ENCODE assay signal across 11 cellular contexts in the genomic region with DNA sequence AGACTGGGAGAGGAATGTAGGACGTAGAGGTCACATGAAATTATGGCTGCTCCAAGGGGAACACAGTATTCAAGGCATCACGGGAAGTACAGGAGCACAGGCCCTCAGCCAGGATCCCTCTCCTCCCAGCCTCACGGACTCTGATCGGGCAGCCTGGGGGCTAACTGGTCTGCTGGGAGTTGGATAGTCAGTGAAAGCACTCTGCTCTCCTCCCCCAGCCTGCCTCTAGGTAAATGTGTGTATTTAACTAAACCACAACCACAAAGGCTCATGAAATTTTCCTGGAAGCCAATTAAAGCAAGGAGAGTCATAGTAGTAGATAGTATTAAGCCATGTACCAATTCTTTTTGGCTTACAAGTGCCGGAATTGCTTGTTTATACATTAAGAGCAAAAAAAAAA.
DNase-seq lines count a peak whose midpoint lies in the region; ATAC-seq, FAIRE-seq and TF ChIP-seq lines count a peak whose summit lies in the region.
"Had no signal": no experiment of that assay in that cellular context is flagged by ENCODE, and none has a peak within 500 bp of the region (broad histone marks: within the 10 kb centered on the region; RNA-seq: fewer than 3 reads in every experiment).

No MANE protein-coding gene starts in this region.

- FAIRE-seq in frontal cortex (lab: Jason Lieb, UNC): no peak

- H3K9me3 ChIP-seq in SK-N-SH: no peaks in the 10 kb centered on the region
- no peaks in the 10 kb centered on the region for H3K9me3 ChIP-seq in PC-3 (ENCODE audit: low read length)

- H3K27ac ChIP-seq in SK-N-SH (ENCODE audit: low read depth in 2 of 2, low read length in 1 of 2): peak overlapping the region; percentile 83 to 100; a peak in 2 of 4 replicates
- peak overlapping the region; percentile 92 for H3K27ac ChIP-seq in PC-3 (ENCODE audit: low read length)

- peaks cover 3% of the 10 kb centered on the region for H3K4me1 Mint-ChIP-seq in activated CD4-positive, alpha-beta T cell treated with anti-CD3 and anti-CD28 coated beads for 36 hours
- no peaks in the 10 kb centered on the region for H3K4me1 Mint-ChIP-seq in activated naive CD4-positive, alpha-beta T cell treated with anti-CD3 and anti-CD28 coated beads, Interleukin-2, amount 10 ng/mL, durations not matched to agents 7 days and 5 days

- no peak overlapping the region for H3K4me2 ChIP-seq in SK-N-SH
- peak overlapping the region; percentile 77 for H3K4me2 ChIP-seq in PC-3 (ENCODE audit: low read length)

- H3K4me3 ChIP-seq in SK-N-SH (ENCODE audit: low read depth in 2 of 2, low read length in 1 of 2) (no peak overlapping the region), PC-3 (ENCODE audit: low read length) (peak overlapping the region; percentile 50; the same call in 1 of the 2 replicates), fibroblast of pulmonary artery (replicated peaks; ENCODE audit: low read depth, low read length) (no peak overlapping the region)

- no peak for ATAC-seq in SK-N-SH treated with all-trans-retinoic acid at 6 μM for 48 hours
- peak; percentile 69 for ATAC-seq in PC-3
- ATAC-seq in activated CD4-positive, alpha-beta T cell treated with anti-CD3 and anti-CD28 coated beads for 36 hours: no peak
- ATAC-seq: activated CD8-positive, alpha-beta T cell treated with anti-CD3 and anti-CD28 coated beads, Interleukin-2, amount 10 ng/mL, durations not matched to agents 7 days and 5 days had no signal

- POLR2A ChIA-PET in SK-N-SH (lab: Yijun Ruan, JAX): no interaction called here
- POLR2A ChIA-PET in PC-3 (lab: Charles Lee; ENCODE audit: unreplicated experiment): interaction anchor here (0.6 kb wide), 1 partner anchor 108 kb away, joined by 3 read pairs; no protein-coding TSS in a partner anchor
- POLR2A ChIA-PET in activated CD4-positive, alpha-beta T cell treated with anti-CD3 and anti-CD28 coated beads for 36 hours (lab: Charles Lee): no interaction called here

- BruUV-seq in PC-3 (replicated peaks; lab: Mats Ljungman, UMichigan): no TSS peak

- H3K27me3 Mint-ChIP-seq in activated CD4-positive, alpha-beta T cell treated with anti-CD3 and anti-CD28 coated beads for 36 hours: peaks cover 6% of the 10 kb centered on the region
- no peaks in the 10 kb centered on the region for H3K27me3 Mint-ChIP-seq in activated naive CD4-positive, alpha-beta T cell treated with anti-CD3 and anti-CD28 coated beads, Interleukin-2, amount 10 ng/mL, durations not matched to agents 7 days and 5 days

- no peak overlapping the region for H2AFZ ChIP-seq in SK-N-SH (ENCODE audit: low read depth)
- H2AFZ ChIP-seq in PC-3 (ENCODE audit: low read length): no peak overlapping the region

- no peaks in the 10 kb centered on the region for H3K9me2 ChIP-seq in SK-N-SH
- H3K9me2 ChIP-seq in PC-3 (replicated peaks; ENCODE audit: low read length): no peaks in the 10 kb centered on the region

- no peak overlapping the region for H3K27ac Mint-ChIP-seq in activated CD4-positive, alpha-beta T cell treated with anti-CD3 and anti-CD28 coated beads for 36 hours
- no peak overlapping the region for H3K27ac Mint-ChIP-seq in activated naive CD4-positive, alpha-beta T cell treated with anti-CD3 and anti-CD28 coated beads, Interleukin-2, amount 10 ng/mL, durations not matched to agents 7 days and 5 days
- H3K27ac Mint-ChIP-seq: activated CD8-positive, alpha-beta T cell treated with anti-CD3 and anti-CD28 coated beads, Interleukin-2, amount 10 ng/mL, durations not matched to agents 7 days and 5 days had no signal

- no peak for TF ChIP-seq RAD21 in SK-N-SH (IDR thresholded peaks at IDR 0.05; ENCODE audit: low read length)

- H3K79me2 ChIP-seq in SK-N-SH (ENCODE audit: insufficient read depth) (0 out of 2 replicates have a peak, but pooled peaks cover 6% of the 10 kb centered on the region), PC-3 (ENCODE audit: low read length) (no peaks in the 10 kb centered on the region)

- no peak overlapping the region for H3K9ac ChIP-seq in SK-N-SH
- H3K9ac ChIP-seq in PC-3 (ENCODE audit: low read length): peak overlapping the region; percentile 66

- no peak overlapping the region for H3K4me3 Mint-ChIP-seq in activated CD4-positive, alpha-beta T cell treated with anti-CD3 and anti-CD28 coated beads for 36 hours
- H3K4me3 Mint-ChIP-seq in activated naive CD4-positive, alpha-beta T cell treated with anti-CD3 and anti-CD28 coated beads, Interleukin-2, amount 10 ng/mL, durations not matched to agents 7 days and 5 days: no peak overlapping the region
- H3K4me3 Mint-ChIP-seq: activated CD8-positive, alpha-beta T cell treated with anti-CD3 and anti-CD28 coated beads, Interleukin-2, amount 10 ng/mL, durations not matched to agents 7 days and 5 days had no signal

- H4K20me1 ChIP-seq in SK-N-SH (ENCODE audit: insufficient read depth) (no peaks in the 10 kb centered on the region), PC-3 (ENCODE audit: low read length) (no peaks in the 10 kb centered on the region)

- no peaks in the 10 kb centered on the region for H3K36me3 Mint-ChIP-seq in activated CD4-positive, alpha-beta T cell treated with anti-CD3 and anti-CD28 coated beads for 36 hours (ENCODE audit: low read depth)
- H3K36me3 Mint-ChIP-seq in activated naive CD4-positive, alpha-beta T cell treated with anti-CD3 and anti-CD28 coated beads, Interleukin-2, amount 10 ng/mL, durations not matched to agents 7 days and 5 days: no peaks in the 10 kb centered on the region

- H3F3A ChIP-seq in SK-N-SH (replicated peaks; ENCODE audit: insufficient read depth) (peaks cover 33% of the 10 kb centered on the region), PC-3 (ENCODE audit: low read length, unreplicated experiment) (peaks cover 10% of the 10 kb centered on the region)

- 84% methylated on average over 5 of the region's 5 CpGs for WGBS in SK-N-SH (ENCODE audit: low lambda C conversion rate)

- TF ChIP-seq CTCF in SK-N-SH (IDR thresholded peaks at IDR 0.05) (no peak), PC-3 (conservative IDR thresholded peaks at IDR 0.05; ENCODE audit: low read depth, low read length) (no peak), fibroblast of pulmonary artery (IDR thresholded peaks at IDR 0.05; ENCODE audit: low read length, missing control alignments) (no peak)

- DNase-seq in SK-N-SH (no peak), PC-3 (peak; percentile 98), fibroblast of pulmonary artery (ENCODE audit: low read depth) (peak; percentile 45), stromal cell of bone marrow (ENCODE audit: low read depth) (peak; percentile 70), frontal cortex (ENCODE audit: low spot score in 2 of 2) (no peak)
- DNase-seq in activated CD4-positive, alpha-beta T cell treated with anti-CD3 and anti-CD28 coated beads for 36 hours: no peak
- DNase-seq in activated naive CD4-positive, alpha-beta T cell treated with anti-CD3 and anti-CD28 coated beads, Interleukin-2, amount 10 ng/mL, durations not matched to agents 7 days and 5 days: no peak
- DNase-seq: ACHN; activated CD8-positive, alpha-beta T cell treated with anti-CD3 and anti-CD28 coated beads, Interleukin-2, amount 10 ng/mL, durations not matched to agents 7 days and 5 days; aorta had no signal

- no peaks in the 10 kb centered on the region for H3K27me3 ChIP-seq in SK-N-SH (ENCODE audit: insufficient read depth)
- H3K27me3 ChIP-seq in PC-3 (ENCODE audit: low read length): no peaks in the 10 kb centered on the region

- CTCF ChIA-PET in SK-N-SH (lab: Yijun Ruan, JAX): no interaction called here
- CTCF ChIA-PET in PC-3 (lab: Charles Lee): interaction anchor here (1.0 to 1.3 kb wide), 2 partner anchors 103 to 142 kb away, joined by 3 to 4 read pairs; no protein-coding TSS in a partner anchor
- CTCF ChIA-PET in activated CD4-positive, alpha-beta T cell treated with anti-CD3 and anti-CD28 coated beads for 36 hours (lab: Charles Lee): no interaction called here
- CTCF ChIA-PET in activated naive CD4-positive, alpha-beta T cell treated with anti-CD3 and anti-CD28 coated beads, Interleukin-2, amount 10 ng/mL, durations not matched to agents 7 days and 5 days (lab: Charles Lee): no interaction called here

- H3K36me3 ChIP-seq in SK-N-SH (replicated peaks in 1 of 2; ENCODE audit: control insufficient read depth in 1 of 2, insufficient read depth in 2 of 2, low read length in 1 of 2): peaks cover 0 to 21% of the 10 kb centered on the region in 2 experiments
- no peaks in the 10 kb centered on the region for H3K36me3 ChIP-seq in PC-3 (ENCODE audit: low read depth, low read length)

- intact Hi-C loops in PC-3 (cut with micrococcal nuclease): loop anchor here (2.0 kb wide), 2 partner anchors 42 to 220 kb away; no protein-coding TSS in a partner anchor
- intact Hi-C loops in activated CD4-positive, alpha-beta T cell treated with anti-CD3 and anti-CD28 coated beads for 36 hours (cut with DNase I, micrococcal nuclease): no loop called here

- no peak for TF ChIP-seq EP300 in SK-N-SH (IDR thresholded peaks at IDR 0.05; ENCODE audit: borderline replicate concordance in 1 of 2, low read depth in 1 of 2, low read length in 1 of 2)

- H3K9me3 Mint-ChIP-seq in activated CD4-positive, alpha-beta T cell treated with anti-CD3 and anti-CD28 coated beads for 36 hours (ENCODE audit: low read depth): peaks cover under 1% of the 10 kb centered on the region
- no peaks in the 10 kb centered on the region for H3K9me3 Mint-ChIP-seq in activated naive CD4-positive, alpha-beta T cell treated with anti-CD3 and anti-CD28 coated beads, Interleukin-2, amount 10 ng/mL, durations not matched to agents 7 days and 5 days

- peaks cover 0 to 35% of the 10 kb centered on the region in 2 experiments; a peak in 3 of 4 replicates for H3K4me1 ChIP-seq in SK-N-SH (ENCODE audit: control insufficient read depth in 1 of 2, insufficient read depth in 2 of 2, low read depth in 1 of 2, low read length in 1 of 2)
- H3K4me1 ChIP-seq in PC-3 (ENCODE audit: insufficient read depth, low read length): peaks cover 58% of the 10 kb centered on the region

TF ChIP-seq in SK-N-SH, 30 proteins besides CTCF, POLR2A, EP300 and RAD21 (continues in another document):
- no peak for TF ChIP-seq JUND (IDR thresholded peaks at IDR 0.05)

TF ChIP-seq in SK-N-SH treated with all-trans-retinoic acid at 6 μM for 48 hours, 23 proteins besides CTCF, POLR2A, EP300 and RAD21 (continues in another document):
- TF ChIP-seq, protein P1, sequence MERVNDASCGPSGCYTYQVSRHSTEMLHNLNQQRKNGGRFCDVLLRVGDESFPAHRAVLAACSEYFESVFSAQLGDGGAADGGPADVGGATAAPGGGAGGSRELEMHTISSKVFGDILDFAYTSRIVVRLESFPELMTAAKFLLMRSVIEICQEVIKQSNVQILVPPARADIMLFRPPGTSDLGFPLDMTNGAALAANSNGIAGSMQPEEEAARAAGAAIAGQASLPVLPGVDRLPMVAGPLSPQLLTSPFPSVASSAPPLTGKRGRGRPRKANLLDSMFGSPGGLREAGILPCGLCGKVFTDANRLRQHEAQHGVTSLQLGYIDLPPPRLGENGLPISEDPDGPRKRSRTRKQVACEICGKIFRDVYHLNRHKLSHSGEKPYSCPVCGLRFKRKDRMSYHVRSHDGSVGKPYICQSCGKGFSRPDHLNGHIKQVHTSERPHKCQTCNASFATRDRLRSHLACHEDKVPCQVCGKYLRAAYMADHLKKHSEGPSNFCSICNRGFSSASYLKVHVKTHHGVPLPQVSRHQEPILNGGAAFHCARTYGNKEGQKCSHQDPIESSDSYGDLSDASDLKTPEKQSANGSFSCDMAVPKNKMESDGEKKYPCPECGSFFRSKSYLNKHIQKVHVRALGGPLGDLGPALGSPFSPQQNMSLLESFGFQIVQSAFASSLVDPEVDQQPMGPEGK (CRISPR knock-in tag; IDR thresholded peaks at IDR 0.05; ENCODE audit: borderline replicate concordance): no peak
- no peak for TF ChIP-seq TOX (CRISPR knock-in tag; IDR thresholded peaks at IDR 0.05; ENCODE audit: borderline replicate concordance)

Comparison
In these comparisons a context has a peak if more than half of its experiments do, and no peak if none do; other contexts are left out.
1. DNase-seq: peak in PC-3 (single experiment), fibroblast of pulmonary artery (single experiment) and stromal cell of bone marrow (single experiment); none in SK-N-SH (single experiment), frontal cortex (0 of 2), activated CD4-positive, alpha-beta T cell treated with anti-CD3 and anti-CD28 coated beads for 36 hours (single experiment) and activated naive CD4-positive, alpha-beta T cell treated with anti-CD3 and anti-CD28 coated beads, Interleukin-2, amount 10 ng/mL, durations not matched to agents 7 days and 5 days (single experiment).